Comparison of ENCODE assay signal across 20 cellular contexts in the genomic region with DNA sequence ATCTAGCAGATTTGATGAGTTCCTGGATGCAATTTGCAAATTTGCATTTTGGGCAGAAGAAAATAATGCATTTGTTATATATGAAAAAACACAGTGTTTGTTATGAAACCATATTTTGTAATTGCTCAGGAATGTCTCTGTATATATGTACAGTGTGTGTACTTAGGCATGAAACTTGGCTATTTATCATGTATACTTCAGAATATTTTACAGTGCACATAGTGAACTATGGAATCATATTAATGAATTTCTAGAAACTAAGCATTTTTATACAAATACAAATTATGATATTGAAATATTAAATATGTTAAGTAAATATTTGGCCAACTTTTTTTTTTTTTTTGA.
"Had no signal": no experiment of that assay in that cellular context is flagged by ENCODE, and none has a peak within 500 bp of the region (broad histone marks: within the 10 kb centered on the region; RNA-seq: fewer than 3 reads in every experiment).

No MANE protein-coding gene starts in this region.

- H3K9me3 ChIP-seq: adrenal gland, suprapubic skin, vagina had no signal

- H3K27me3 ChIP-seq: adrenal gland, cardiac muscle cell, left lung, suprapubic skin, vagina had no signal

- DNase-seq: activated CD4-positive, alpha-beta T cell treated with anti-CD3 and anti-CD28 coated beads for 36 hours; activated CD4-positive, alpha-beta T cell treated with anti-CD3 and anti-CD28 coated beads, Interleukin-2, amount 50 U/mL, for 48 hours; activated gamma-delta T cell; adrenal gland; dermis blood vessel endothelial cell; effector memory CD4-positive, alpha-beta T cell; head of caudate nucleus; left lung; midbrain; stimulated activated CD4-positive, alpha-beta T cell treated with anti-CD3 and anti-CD28 coated beads, Interleukin-15, amount 100 ng/mL, for 24 hours; stimulated activated CD4-positive, alpha-beta T cell treated with anti-CD3 and anti-CD28 coated beads, Interleukin-2, amount 100 ng/mL, for 48 hours; stimulated activated naive CD8-positive, alpha-beta T cell treated with anti-CD3 and anti-CD28 coated beads, Interleukin-15, amount 100 ng/mL, for 72 hours; trophoblast cell had no signal

- H3K36me3 ChIP-seq: adrenal gland, cardiac muscle cell, left lung, suprapubic skin, vagina had no signal

- H3K4me1 ChIP-seq: adrenal gland, left lung, suprapubic skin, vagina had no signal

- H3K4me3 ChIP-seq: adrenal gland, cardiac muscle cell, left lung, skin epidermis, suprapubic skin, vagina had no signal

- FAIRE-seq: endothelial cell of umbilical vein, frontal cortex, TTC549 had no signal

- H3K27ac ChIP-seq: adrenal gland, cardiac muscle cell, left lung, suprapubic skin, vagina had no signal

- ATAC-seq: activated CD4-positive, alpha-beta T cell treated with anti-CD3 and anti-CD28 coated beads for 36 hours; left lung; stimulated activated naive CD8-positive, alpha-beta T cell treated with anti-CD3 and anti-CD28 coated beads, Interleukin-15, amount 100 ng/mL, for 72 hours had no signal
